In the genomic region with DNA sequence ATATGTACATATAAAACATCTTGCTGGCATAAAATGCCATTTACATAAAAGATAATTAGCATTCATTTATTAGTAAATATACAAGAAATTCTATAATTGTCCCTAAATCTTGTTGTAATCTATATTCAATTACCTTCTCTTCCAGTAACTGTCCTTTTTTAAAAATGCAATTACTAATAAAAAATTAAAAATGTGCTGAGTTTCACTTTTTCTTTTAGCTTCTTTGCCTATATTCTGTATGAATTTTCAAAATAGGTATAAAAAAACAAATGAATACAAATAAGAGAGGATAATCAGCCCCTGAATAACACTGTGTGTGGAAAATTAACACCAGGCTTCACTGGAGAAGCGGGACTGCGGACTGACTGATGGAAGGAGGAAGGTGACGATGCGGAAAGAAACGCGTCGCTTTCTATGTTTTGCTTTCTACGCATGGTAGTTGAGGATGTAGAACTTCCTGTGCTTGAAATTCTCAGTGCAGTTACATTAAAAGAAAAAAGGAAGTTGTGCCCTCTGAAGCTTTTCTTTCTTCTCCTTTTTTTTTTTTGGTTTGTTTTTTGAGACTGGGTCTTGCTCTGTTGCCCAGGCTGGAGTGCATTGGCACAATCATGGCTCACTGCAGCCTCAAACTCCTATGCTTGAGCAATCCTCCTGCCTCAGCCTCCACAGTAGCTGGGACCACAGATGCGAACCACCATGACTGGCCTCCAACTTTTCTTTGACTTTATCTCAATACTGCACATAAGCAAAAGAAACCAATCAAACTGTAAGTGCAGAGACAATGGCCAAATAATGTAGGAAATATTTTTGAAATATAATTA, we compare ENCODE assay signal across 8 cellular contexts. TPM values are rescaled to one million over a fixed set of nuclear protein-coding genes. Genes with fewer than 3 reads are reported as not detected.
DNase-seq lines count a peak whose midpoint lies in the region; ATAC-seq and TF ChIP-seq lines count a peak whose summit lies in the region.

No MANE protein-coding gene starts in this region.

- DNase-seq in NOMO-1 treated with DMSO at 0.1 percent for 48 hours (lab: John Stamatoyannopoulos, UW; ENCODE audit: unreplicated experiment) (peak; percentile 92), endothelial cell (ENCODE audit: low spot score) (peak; percentile 18), SK-N-SH (no peak), NCI-H1694 treated with DMSO at 0.1 percent for 48 hours (lab: John Stamatoyannopoulos, UW) (no peak), dedifferentiated amniotic fluid mesenchymal stem cell (ENCODE audit: extremely low spot score) (no peak)

- no peak overlapping the region for H2AFZ ChIP-seq in SK-N-SH (ENCODE audit: low read depth)

- no peaks in the 10 kb centered on the region for H3K27me3 ChIP-seq in SK-N-SH (ENCODE audit: insufficient read depth)

- H3K27ac ChIP-seq in SK-N-SH (ENCODE audit: low read depth in 2 of 2, low read length in 1 of 2): no peak overlapping the region

- H3K9me3 Mint-ChIP-seq in endothelial cell (ENCODE audit: unreplicated experiment): no peaks in the 10 kb centered on the region

- H3K27ac Mint-ChIP-seq in endothelial cell (ENCODE audit: unreplicated experiment): peak overlapping the region; percentile 52

- POLR2A ChIA-PET in SK-N-SH (lab: Yijun Ruan, JAX): no interaction called here

- peaks cover 16% of the 10 kb centered on the region for H3K4me1 Mint-ChIP-seq in endothelial cell (ENCODE audit: unreplicated experiment)

- H3K4me3 Mint-ChIP-seq in endothelial cell (ENCODE audit: unreplicated experiment): no peak overlapping the region

- peaks cover 20% of the 10 kb centered on the region; the same call in 1 of the 2 replicates for H3K79me2 ChIP-seq in SK-N-SH (ENCODE audit: insufficient read depth)

- peaks cover 4 to 7% of the 10 kb centered on the region in 2 experiments; a peak in 3 of 4 replicates for H3K4me1 ChIP-seq in SK-N-SH (ENCODE audit: control insufficient read depth in 1 of 2, insufficient read depth in 2 of 2, low read depth in 1 of 2, low read length in 1 of 2)

- no peaks in the 10 kb centered on the region for H4K20me1 ChIP-seq in SK-N-SH (ENCODE audit: insufficient read depth)

- peak; percentile 88 for ATAC-seq in GM21529 (IDR thresholded peaks at IDR 0.05; ENCODE audit: unreplicated experiment)
- ATAC-seq in GM19328 (IDR thresholded peaks at IDR 0.05; ENCODE audit: unreplicated experiment): no peak

- H3K9me3 ChIP-seq in SK-N-SH: no peaks in the 10 kb centered on the region

- no peak for TF ChIP-seq RAD21 in SK-N-SH (IDR thresholded peaks at IDR 0.05; ENCODE audit: low read length)

- CTCF ChIA-PET in SK-N-SH (lab: Yijun Ruan, JAX): interaction anchor here (2.5 kb wide), 1 partner anchor 53 kb away, joined by 10 read pairs; no protein-coding TSS in a partner anchor

- H3K4me2 ChIP-seq in SK-N-SH: no peak overlapping the region

- H3F3A ChIP-seq in SK-N-SH (replicated peaks; ENCODE audit: insufficient read depth): peaks cover 9% of the 10 kb centered on the region

- TF ChIP-seq CTCF in endothelial cell (IDR thresholded peaks at IDR 0.05; ENCODE audit: unreplicated experiment) (no peak), SK-N-SH (IDR thresholded peaks at IDR 0.05) (no peak)

- H3K36me3 ChIP-seq in SK-N-SH (replicated peaks in 1 of 2; ENCODE audit: control insufficient read depth in 1 of 2, insufficient read depth in 2 of 2, low read length in 1 of 2): no peaks in the 10 kb centered on the region

- H3K9me2 ChIP-seq in SK-N-SH: no peaks in the 10 kb centered on the region

- H3K9ac ChIP-seq in SK-N-SH: no peak overlapping the region

- H3K36me3 Mint-ChIP-seq in endothelial cell (ENCODE audit: low read depth, unreplicated experiment): no peaks in the 10 kb centered on the region

- peak overlapping the region; percentile 68 for H3K4me3 ChIP-seq in GM08714 (ENCODE audit: low read length)
- H3K4me3 ChIP-seq in SK-N-SH (ENCODE audit: low read depth in 2 of 2, low read length in 1 of 2): no peak overlapping the region

- 95% methylated on average over 9 of the region's 9 CpGs for WGBS in SK-N-SH (ENCODE audit: low lambda C conversion rate)

- TF ChIP-seq EP300 in SK-N-SH (IDR thresholded peaks at IDR 0.05; ENCODE audit: borderline replicate concordance in 1 of 2, low read depth in 1 of 2, low read length in 1 of 2): no peak

- H3K27me3 Mint-ChIP-seq in endothelial cell (ENCODE audit: unreplicated experiment): peaks cover 3% of the 10 kb centered on the region

TF ChIP-seq in SK-N-SH, 30 proteins besides CTCF, POLR2A, EP300 and RAD21:
- TF ChIP-seq SIN3A (IDR thresholded peaks at IDR 0.05; ENCODE audit: borderline replicate concordance, low read depth, low read length) (no peak), FOSL2 (IDR thresholded peaks at IDR 0.05; ENCODE audit: borderline replicate concordance, low read depth) (no peak), POLR2AphosphoS5 (IDR thresholded peaks at IDR 0.05; ENCODE audit: low read depth, low read length) (no peak), FOXJ3 (CRISPR knock-in tag; IDR thresholded peaks at IDR 0.05) (no peak), ELF1 (IDR thresholded peaks at IDR 0.05) (no peak), GABPA (IDR thresholded peaks at IDR 0.05; ENCODE audit: low read depth) (no peak), TCF12 (IDR thresholded peaks at IDR 0.05) (no peak), JUND (IDR thresholded peaks at IDR 0.05) (no peak), TAF1 (IDR thresholded peaks at IDR 0.05; ENCODE audit: borderline replicate concordance, low read depth, low read length) (no peak), FOXM1 (IDR thresholded peaks at IDR 0.05; ENCODE audit: low read depth) (no peak), RFX5 (IDR thresholded peaks at IDR 0.05; ENCODE audit: low read length) (no peak)

RNA-seq across cellular contexts. Expression of a gene that starts 7.4 kb away (rescaled TPM):
- 41.6 TPM for total RNA-seq in endothelial cell (ENCODE audit: unreplicated experiment)
- 33.1 and 46.5 TPM in 2 replicates for polyA plus RNA-seq in SK-N-SH (2012; rRNA removed)
- polyA plus RNA-seq in SK-N-SH (2012; cell fraction: cytosol; rRNA removed): 48.6 and 50.5 TPM in 2 replicates
- polyA plus RNA-seq in SK-N-SH (2012; cell fraction: nucleus; rRNA removed): 17.8 and 52.4 TPM in 2 replicates

Comparison
In these comparisons a context has a peak if more than half of its experiments do, and no peak if none do; other contexts are left out.
1. DNase-seq: peak in NOMO-1 treated with DMSO at 0.1 percent for 48 hours (single experiment) and endothelial cell (single experiment); none in SK-N-SH (single experiment), NCI-H1694 treated with DMSO at 0.1 percent for 48 hours (single experiment) and dedifferentiated amniotic fluid mesenchymal stem cell (single experiment).